ENCODE assay signal across 16 cellular contexts in genomic region chr5:127409923-127410675, GRCh38.
A peak's percentile ranks its signal among the peaks of the same experiment; 100 is the strongest.
DNase-seq lines count a peak whose midpoint lies in the region; ATAC-seq and TF ChIP-seq lines count a peak whose summit lies in the region.
"Had no signal": no experiment of that assay in that cellular context is flagged by ENCODE, and none has a peak within 500 bp of the region (broad histone marks: within the 10 kb centered on the region; RNA-seq: fewer than 3 reads in every experiment).

No MANE protein-coding gene starts in this region.

- TF ChIP-seq CTCF in Loucy (conservative IDR thresholded peaks at IDR 0.05; ENCODE audit: low read length), result no peak
- TF ChIP-seq CTCF in fibroblast of villous mesenchyme (IDR thresholded peaks at IDR 0.05; ENCODE audit: insufficient read depth, low read depth, low read length), result no peak
- no peak for TF ChIP-seq CTCF in tibial nerve (IDR thresholded peaks at IDR 0.05)

- peak; percentile 45 for ATAC-seq in GM19324 (IDR thresholded peaks at IDR 0.05; ENCODE audit: low FRiP score, unreplicated experiment)
- ATAC-seq: T-cell had no signal

- TF ChIP-seq POLR2A in tibial nerve (IDR thresholded peaks at IDR 0.05), result no peak

- H3K4me3 ChIP-seq in Loucy (ENCODE audit: low read length, poor library complexity, severe bottlenecking) (no peak overlapping the region), fibroblast of villous mesenchyme (ENCODE audit: low read depth, low read length) (no peak overlapping the region), tibial nerve (peak overlapping the region in 1 of 4 donors; percentile 3)
- H3K4me3 ChIP-seq: coronary artery, ovary had no signal

- H4K20me1 ChIP-seq in Loucy (ENCODE audit: insufficient read depth, low read length, poor library complexity, severe bottlenecking), result no peaks in the 10 kb centered on the region

- H3K4me2 ChIP-seq in Loucy (ENCODE audit: low read depth, low read length, poor library complexity, severe bottlenecking), result peak overlapping the region; percentile 35

- no peaks in the 10 kb centered on the region for H3K9me3 ChIP-seq in Loucy (ENCODE audit: insufficient read depth, low read depth, low read length)
- no peaks in the 10 kb centered on the region for H3K9me3 ChIP-seq in tibial nerve
- H3K9me3 ChIP-seq: ovary had no signal

- TF ChIP-seq EP300 in tibial nerve (IDR thresholded peaks at IDR 0.05), result no peak

- DNase-seq in fibroblast of villous mesenchyme (ENCODE audit: low read depth) (peak; percentile 45), substantia nigra (lab: John Stamatoyannopoulos, UW) (no peak), RKO (ENCODE audit: low spot score) (no peak), HuH-7 (ENCODE audit: low spot score) (no peak), tibial nerve (ENCODE audit: low spot score in 2 of 2) (no peak)
- no peak for DNase-seq in activated CD8-positive, alpha-beta memory T cell treated with anti-CD3 and anti-CD28 coated beads, Interleukin-2, amount 50 U/mL, for 4 hours
- DNase-seq: activated CD4-positive, CD25-positive, alpha-beta regulatory T cell; activated gamma-delta T cell; islet precursor cell; ovary; stimulated activated naive CD8-positive, alpha-beta T cell treated with anti-CD3 and anti-CD28 coated beads, Interleukin-15, amount 100 ng/mL, for 72 hours; T-cell had no signal

- H3K4me1 ChIP-seq in Loucy (ENCODE audit: insufficient read depth, low read length, poor library complexity, severe bottlenecking) (peaks cover 33% of the 10 kb centered on the region), tibial nerve (no peaks in the 10 kb centered on the region)

- no peaks in the 10 kb centered on the region for H3K9me2 ChIP-seq in Loucy (replicated peaks; ENCODE audit: low read depth, low read length)

- H2AFZ ChIP-seq in Loucy (ENCODE audit: low read length), result no peak overlapping the region

- H3K36me3 ChIP-seq in Loucy (ENCODE audit: insufficient read depth, low read length) (no peaks in the 10 kb centered on the region), tibial nerve (no peaks in the 10 kb centered on the region)
- H3K36me3 ChIP-seq: ovary had no signal

- no peaks in the 10 kb centered on the region for H3K79me2 ChIP-seq in Loucy (ENCODE audit: insufficient read depth, low read length)

- H3F3A ChIP-seq in Loucy (ENCODE audit: low read depth), result no peaks in the 10 kb centered on the region

- peak overlapping the region; percentile 55 for H3K27ac ChIP-seq in substantia nigra (ENCODE audit: low read depth, low read length, poor library complexity, severe bottlenecking)
- peak overlapping the region in 1 of 4 donors; percentile 3 for H3K27ac ChIP-seq in tibial nerve
- H3K27ac ChIP-seq: coronary artery, epithelial cell of prostate, ovary had no signal

- no peak overlapping the region for H3K9ac ChIP-seq in Loucy (ENCODE audit: low read depth, low read length, poor library complexity, severe bottlenecking)

- WGBS in tibial nerve, 2 donors, result 81 to 84% methylated on average over 15 of the region's 15 CpGs

- no peaks in the 10 kb centered on the region for H3K27me3 ChIP-seq in Loucy (ENCODE audit: insufficient read depth, low read length, poor library complexity, severe bottlenecking)
- H3K27me3 ChIP-seq in tibial nerve, result no peaks in the 10 kb centered on the region
- H3K27me3 ChIP-seq: ovary had no signal
